9 cellular contexts compared by ENCODE assay signal in the genomic region with DNA sequence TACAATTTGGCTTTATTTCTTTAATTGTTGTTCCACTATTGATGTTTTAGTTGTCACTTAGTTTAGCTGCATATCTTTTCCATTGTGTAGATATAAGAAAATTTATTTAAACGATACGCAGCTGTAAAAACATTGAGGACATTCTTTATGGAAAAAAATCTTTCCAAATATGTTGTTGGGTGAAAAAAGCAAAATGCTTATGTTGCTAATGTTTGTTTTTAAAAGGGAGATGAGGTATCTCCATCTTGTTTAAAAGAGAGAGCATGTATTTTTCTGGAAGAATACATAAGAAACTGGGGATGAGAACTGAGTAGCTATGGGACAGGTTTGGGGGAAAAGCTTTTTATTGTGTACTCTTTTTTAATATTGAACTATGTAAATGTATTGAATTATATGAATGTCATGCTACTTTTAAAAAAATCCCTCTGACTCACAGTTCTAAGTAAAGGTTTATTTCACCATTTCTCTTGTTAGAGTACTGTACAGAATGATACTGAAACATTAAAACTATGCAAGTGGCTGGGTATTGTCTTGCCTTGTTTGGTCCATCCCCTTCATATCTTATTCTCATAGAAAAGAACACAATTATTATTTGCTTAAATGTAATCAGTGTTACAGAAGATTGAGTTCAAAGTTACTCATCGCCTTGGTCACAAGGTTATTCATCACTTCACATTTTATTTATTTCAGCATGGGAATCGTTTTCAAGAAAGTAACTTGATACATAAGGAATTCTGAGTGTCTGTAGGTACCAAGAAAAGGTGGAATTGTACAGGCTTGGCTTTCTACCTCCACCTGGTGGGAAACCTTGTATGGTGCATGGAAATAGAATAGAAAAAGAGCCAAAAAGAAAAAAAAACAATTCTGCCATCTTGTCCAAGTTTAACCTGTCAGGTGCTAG.
DNase-seq lines count a peak whose midpoint lies in the region; ATAC-seq and TF ChIP-seq lines count a peak whose summit lies in the region.
"Had no signal": no experiment of that assay in that cellular context is flagged by ENCODE, and none has a peak within 500 bp of the region (broad histone marks: within the 10 kb centered on the region; RNA-seq: fewer than 3 reads in every experiment).

No MANE protein-coding gene starts in this region.

- peak; percentile 50 for DNase-seq in ELR (ENCODE audit: low read depth)
- DNase-seq in NAMALWA (ENCODE audit: low spot score): peak; percentile 24
- peak; percentile 54 for DNase-seq in cerebellar cortex (ENCODE audit: low spot score)
- no peak for DNase-seq in CD1c-positive myeloid dendritic cell (ENCODE audit: extremely low spot score)
- DNase-seq in T-helper 9 cell: no peak
- DNase-seq: NCI-H774 had no signal

- no peak for ATAC-seq in HG02678 (IDR thresholded peaks at IDR 0.05; ENCODE audit: unreplicated experiment)
- no peak for ATAC-seq in HG03196 (IDR thresholded peaks at IDR 0.05; ENCODE audit: unreplicated experiment)

- no peak overlapping the region for H3K9ac ChIP-seq in neural cell (ENCODE audit: low read length)

- H3F3A ChIP-seq in neural cell (ENCODE audit: insufficient read depth, low read length, poor library complexity, severe bottlenecking): no peaks in the 10 kb centered on the region

- H2AFZ ChIP-seq in neural cell (ENCODE audit: low read depth, low read length): no peak overlapping the region

- H3K27ac ChIP-seq in neural cell (ENCODE audit: low read length): no peak overlapping the region

- peak; percentile 50 for TF ChIP-seq RAD21 in neural cell (conservative IDR thresholded peaks at IDR 0.05)

- H3K27me3 ChIP-seq in neural cell (ENCODE audit: insufficient read depth, low read depth, low read length): no peaks in the 10 kb centered on the region

- H3K9me3 ChIP-seq in neural cell (ENCODE audit: low read length): no peaks in the 10 kb centered on the region

- TF ChIP-seq EP300 in neural cell (conservative IDR thresholded peaks at IDR 0.05; ENCODE audit: poor library complexity, severe bottlenecking): no peak

- no peaks in the 10 kb centered on the region for H3K36me3 ChIP-seq in neural cell (ENCODE audit: insufficient read depth, low read length)

- TF ChIP-seq CTCF in neural cell (IDR thresholded peaks at IDR 0.05; ENCODE audit: poor library complexity, severe bottlenecking): peak; percentile 55

- no peaks in the 10 kb centered on the region for H3K79me2 ChIP-seq in neural cell (replicated peaks; ENCODE audit: insufficient read depth, low read length)

- H4K20me1 ChIP-seq in neural cell (ENCODE audit: insufficient read depth): no peaks in the 10 kb centered on the region

- no peak overlapping the region for H3K4me3 ChIP-seq in neural cell (ENCODE audit: low read length)

- H3K9me2 ChIP-seq in neural cell (ENCODE audit: insufficient read depth, low read length): no peaks in the 10 kb centered on the region

- H3K4me2 ChIP-seq in neural cell (ENCODE audit: low read length): no peak overlapping the region

TF ChIP-seq in neural cell, 6 proteins besides CTCF, POLR2A, EP300 and RAD21:
- TF ChIP-seq EZH2 (IDR thresholded peaks at IDR 0.05; ENCODE audit: borderline replicate concordance, insufficient read depth, low read length, poor library complexity, severe bottlenecking) (no peak), MXI1 (conservative IDR thresholded peaks at IDR 0.05; ENCODE audit: poor library complexity, severe bottlenecking) (no peak), SMC3 (conservative IDR thresholded peaks at IDR 0.05; ENCODE audit: poor library complexity) (peak; percentile 58)
TF ChIP-seq in neural cell: peak in this region for 1.

Comparison
In these comparisons a context has a peak if more than half of its experiments do, and no peak if none do; other contexts are left out.
1. DNase-seq: peak in ELR (single experiment), NAMALWA (single experiment) and cerebellar cortex (single experiment); none in CD1c-positive myeloid dendritic cell (single experiment) and T-helper 9 cell (single experiment).